In genomic region chr11:108223449-108224149, GRCh38 we compare ENCODE assay signal across 1 cellular context.
TF ChIP-seq lines count a peak whose summit lies in the region.

No MANE protein-coding gene starts in this region.

TF ChIP-seq in HepG2, 621 proteins besides CTCF, POLR2A, EP300 and RAD21 (continued from another document):
- TF ChIP-seq ZNF292 (CRISPR knock-in tag; IDR thresholded peaks at IDR 0.05; ENCODE audit: borderline replicate concordance, low read depth) (no peak), ZMYM2 (CRISPR knock-in tag; IDR thresholded peaks at IDR 0.05) (no peak), ZNF431 (CRISPR knock-in tag; IDR thresholded peaks at IDR 0.05; ENCODE audit: borderline replicate concordance, low read depth) (peak; percentile 29; the same call in 1 of the 2 replicates), ONECUT2 (CRISPR knock-in tag; IDR thresholded peaks at IDR 0.05) (0 out of 2 replicates have a peak, but pooled peaks have one; percentile 28), SIN3A (IDR thresholded peaks at IDR 0.05; ENCODE audit: borderline replicate concordance, low read depth, low read length) (0 out of 2 replicates have a peak, but pooled peaks have one; percentile 27), GATAD2A (CRISPR knock-in tag; IDR thresholded peaks at IDR 0.05) (0 out of 2 replicates have a peak, but pooled peaks have one; percentile 30), AHDC1 (CRISPR knock-in tag; IDR thresholded peaks at IDR 0.05; ENCODE audit: borderline replicate concordance) (0 out of 2 replicates have a peak, but pooled peaks have one; percentile 3), TRIM22 (IDR thresholded peaks at IDR 0.05) (no peak), HNRNPK (IDR thresholded peaks at IDR 0.05; ENCODE audit: low read depth, low read length, poor library complexity, severe bottlenecking) (no peak), NONO (IDR thresholded peaks at IDR 0.05) (no peak), NONO (CRISPR knock-in tag; conservative IDR thresholded peaks at IDR 0.05) (no peak; the same call in none of the 2 replicates), ZNF558 (CRISPR knock-in tag; IDR thresholded peaks at IDR 0.05; ENCODE audit: borderline replicate concordance) (peak; percentile 46; the same call in 1 of the 2 replicates), TP53 (CRISPR knock-in tag; conservative IDR thresholded peaks at IDR 0.05) (0 out of 2 replicates have a peak, but pooled peaks have one; percentile 26), SAP130 (CRISPR knock-in tag; IDR thresholded peaks at IDR 0.05; ENCODE audit: low read depth) (peak; percentile 15), ZNF501 (CRISPR knock-in tag; IDR thresholded peaks at IDR 0.05) (peak; percentile 1; the same call in 1 of the 2 replicates), ZNF878 (CRISPR knock-in tag; IDR thresholded peaks at IDR 0.05) (0 out of 2 replicates have a peak, but pooled peaks have one; percentile 3)
